Comparison of ENCODE assay signal across 8 cellular contexts in the genomic region with DNA sequence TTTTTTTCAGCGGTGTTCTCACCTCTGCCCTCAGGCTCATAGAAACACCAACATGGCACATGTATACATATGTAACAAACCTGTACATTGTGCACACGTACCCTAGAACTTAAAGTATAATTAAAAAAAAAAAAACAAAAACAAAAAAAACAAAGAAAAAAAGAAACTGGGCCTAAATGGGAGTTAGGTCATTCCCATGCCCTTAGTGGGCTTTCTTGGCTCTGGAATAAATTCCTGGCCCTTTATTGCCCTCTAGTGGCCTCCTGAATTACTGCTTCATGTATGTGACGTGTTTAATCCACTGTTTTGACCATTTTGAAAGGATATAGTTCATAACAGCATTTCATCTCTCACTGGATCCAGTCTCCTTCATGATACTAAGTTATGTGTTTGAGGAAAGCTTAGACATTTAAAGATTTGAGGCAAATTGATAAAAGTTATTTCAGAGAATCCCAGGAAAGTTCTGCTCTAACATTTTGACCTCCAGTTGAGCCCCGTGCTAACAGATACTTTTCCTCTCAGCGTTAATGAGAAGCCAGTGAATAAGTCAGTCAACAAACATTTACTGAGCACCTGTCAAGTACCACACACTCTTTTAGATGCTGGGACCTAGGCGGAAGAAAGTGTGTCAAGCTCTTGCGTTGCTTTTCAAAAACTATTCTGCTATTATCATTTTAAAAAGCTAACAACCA. TPM values are rescaled to one million over a fixed set of nuclear protein-coding genes. Genes with fewer than 3 reads are reported as not detected.
DNase-seq lines count a peak whose midpoint lies in the region; ATAC-seq and TF ChIP-seq lines count a peak whose summit lies in the region.

No MANE protein-coding gene starts in this region.

- H3K4me3 Mint-ChIP-seq in brain: no peak overlapping the region

- ATAC-seq in HG02981 (IDR thresholded peaks at IDR 0.05; ENCODE audit: unreplicated experiment): no peak

- peaks cover 31% of the 10 kb centered on the region for H3K4me1 Mint-ChIP-seq in brain

- DNase-seq in DMS 273 treated with DMSO at 0.1 percent for 48 hours (lab: John Stamatoyannopoulos, UW): peak; percentile 32
- DNase-seq in HFF-Myc (ENCODE audit: extremely low read depth, low read depth): peak; percentile 52
- DNase-seq in NCI-H82 (lab: John Stamatoyannopoulos, UW): peak; percentile 86
- DNase-seq in iPS-NIHi11 (ENCODE audit: low spot score): peak; percentile 73
- DNase-seq in smooth muscle cell of the brain vasculature (ENCODE audit: low read depth, low spot score): peak; percentile 49
- DNase-seq in UCSD-AML1 (lab: John Stamatoyannopoulos, UW; ENCODE audit: unreplicated experiment): no peak

- no peak overlapping the region for H3K4me3 ChIP-seq in HFF-Myc (replicated peaks; ENCODE audit: low read depth, low read length)

- no peaks in the 10 kb centered on the region for H3K36me3 Mint-ChIP-seq in brain

- TF ChIP-seq CTCF in HFF-Myc (IDR thresholded peaks at IDR 0.05; ENCODE audit: low read depth, low read length, missing control alignments) (peak; percentile 74), brain (conservative IDR thresholded peaks at IDR 0.05) (peak; percentile 80 to 85)

- H3K9me3 Mint-ChIP-seq in brain: peaks cover 3 to 19% (median 8%) of the 10 kb centered on the region in 5 experiments

- peak overlapping the region in 3 of 5 experiments; percentile 5 to 88 (median 45) for H3K27ac Mint-ChIP-seq in brain

- peaks cover 9% of the 10 kb centered on the region for H3K27me3 Mint-ChIP-seq in brain

RNA-seq across cellular contexts. Expression of gene SYPL1, which starts 54.7 kb away (rescaled TPM):
- polyA plus RNA-seq in brain (ENCODE audit: insufficient read depth, low read depth, low replicate concordance): 51.0 TPM
